ENCODE assay signal across 16 cellular contexts in the genomic region with DNA sequence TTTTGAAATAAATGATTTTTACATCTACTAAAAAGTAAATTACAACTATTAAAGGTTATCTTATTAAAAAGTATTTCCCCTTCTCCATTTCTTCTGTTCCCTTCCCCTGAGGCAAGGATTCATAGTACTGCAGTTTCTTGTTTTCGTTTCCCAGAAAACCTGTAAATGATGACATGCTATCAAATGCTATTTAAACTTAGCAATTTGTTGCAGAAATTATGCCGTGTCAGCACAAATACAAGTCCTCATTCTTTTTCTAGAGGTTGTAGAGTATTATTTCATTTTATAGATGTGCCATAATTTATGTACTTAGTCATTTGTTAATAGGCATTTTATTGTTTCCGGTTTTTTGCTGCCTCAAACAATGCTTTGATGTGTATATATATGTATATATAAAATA.
DNase-seq lines count a peak whose midpoint lies in the region; ATAC-seq, FAIRE-seq and TF ChIP-seq lines count a peak whose summit lies in the region.
"Had no signal": no experiment of that assay in that cellular context is flagged by ENCODE, and none has a peak within 500 bp of the region (broad histone marks: within the 10 kb centered on the region; RNA-seq: fewer than 3 reads in every experiment).

No MANE protein-coding gene starts in this region.

- in situ Hi-C loops in GM12878 (cut with MboI), result no loop called here

- no peak overlapping the region for H2AFZ ChIP-seq in DND-41 (ENCODE audit: low read depth, low read length)
- no peak overlapping the region for H2AFZ ChIP-seq in MM.1S (ENCODE audit: low read length)
- no peak overlapping the region for H2AFZ ChIP-seq in GM12878 (ENCODE audit: control insufficient read depth, low read depth, low read length)

- H3K9ac ChIP-seq in DND-41 (ENCODE audit: low read depth, low read length) (peak overlapping the region; percentile 36; the same call in 1 of the 2 replicates), MM.1S (ENCODE audit: low read length) (peak overlapping the region; percentile 14; the same call in 1 of the 2 replicates), GM12878 (ENCODE audit: control insufficient read depth, insufficient read depth, low read length) (no peak overlapping the region)

- TF ChIP-seq POLR2A in A549 (IDR thresholded peaks at IDR 0.05; ENCODE audit: low read length) (no peak), GM12878 (IDR thresholded peaks at IDR 0.05; ENCODE audit: low read depth, low read length) (no peak)

- POLR2A ChIA-PET in A549 (lab: Yijun Ruan, JAX), result no interaction called here
- POLR2A ChIA-PET in GM12878 (lab: Charles Lee), result no interaction called here

- CTCF ChIA-PET in A549 (lab: Yijun Ruan, JAX) (interaction anchor here (1.7 to 1.8 kb wide), 2 partner anchors 11 to 19 kb away, joined by 3 to 16 read pairs; no protein-coding TSS in a partner anchor), GM12878 (lab: Yijun Ruan, JAX) (interaction anchor here (0.8 to 1.7 kb wide), 4 partner anchors 11 to 357 kb away, joined by 3 to 30 read pairs (median 3); no protein-coding TSS in a partner anchor)

- H3K4me2 ChIP-seq in A549 (no peak overlapping the region), DND-41 (ENCODE audit: insufficient read depth, low read length) (peak overlapping the region; percentile 65; the same call in 1 of the 2 replicates), MM.1S (ENCODE audit: low read depth, low read length) (peak overlapping the region; percentile 73), GM12878 (ENCODE audit: control insufficient read depth, insufficient read depth) (peak overlapping the region; percentile 57)

- H3K27me3 ChIP-seq in DND-41 (ENCODE audit: insufficient read depth, low read length, poor library complexity) (no peaks in the 10 kb centered on the region), MM.1S (replicated peaks; ENCODE audit: insufficient read depth, low read length) (no peaks in the 10 kb centered on the region), GM12878 (replicated peaks in 1 of 2; ENCODE audit: control insufficient read depth in 2 of 2, insufficient read depth in 2 of 2, low read length in 1 of 2) (no peaks in the 10 kb centered on the region)

- H3K9me2 ChIP-seq in MM.1S (replicated peaks; ENCODE audit: insufficient read depth, low read length), result no peaks in the 10 kb centered on the region

- SMC1A ChIA-PET in GM12878 (lab: Charles Lee; ENCODE audit: uncharacterized antibody, unreplicated experiment), result interaction anchor here (0.6 to 6.5 kb wide), 5 partner anchors 12 to 1630 kb away, joined by 3 to 68 read pairs (median 6); no protein-coding TSS in a partner anchor

- no peak for TF ChIP-seq CTCF in A549 (IDR thresholded peaks at IDR 0.05)
- TF ChIP-seq CTCF in DND-41 (IDR thresholded peaks at IDR 0.05; ENCODE audit: borderline replicate concordance, extremely low read depth, low read length, poor library complexity, severe bottlenecking), result no peak
- TF ChIP-seq CTCF in MM.1S (IDR thresholded peaks at IDR 0.05; ENCODE audit: low read length), result no peak
- no peak for TF ChIP-seq CTCF in GM12878 (IDR thresholded peaks at IDR 0.05 in 2 of 3, conservative IDR thresholded peaks at IDR 0.05 in 1 of 3; ENCODE audit: control insufficient read depth in 2 of 3, extremely low read depth in 1 of 3, insufficient read depth in 1 of 3, low read depth in 3 of 3, low read length in 3 of 3)

- no peaks in the 10 kb centered on the region for H3K4me1 ChIP-seq in A549
- H3K4me1 ChIP-seq in DND-41 (ENCODE audit: insufficient read depth, low read length), result peaks cover 35% of the 10 kb centered on the region
- H3K4me1 ChIP-seq in MM.1S (ENCODE audit: low read length), result peaks cover 39% of the 10 kb centered on the region
- peaks cover 12% of the 10 kb centered on the region; the same call in 1 of the 2 replicates for H3K4me1 ChIP-seq in GM12878 (ENCODE audit: control insufficient read depth, insufficient read depth, low read length)

- H3K27ac ChIP-seq in A549 (no peak overlapping the region), DND-41 (ENCODE audit: low read length) (peak overlapping the region; percentile 79), MM.1S (ENCODE audit: low read length) (peak overlapping the region; percentile 76; the same call in 1 of the 2 replicates), GM12878 (ENCODE audit: control insufficient read depth, insufficient read depth) (peak overlapping the region; percentile 52)

- no peak for FAIRE-seq in A549 (lab: Jason Lieb, UNC)
- peak; percentile 7 for FAIRE-seq in GM12878 (lab: Jason Lieb, UNC)
- FAIRE-seq: RCC 7860 had no signal

- intact Hi-C loops in GM12878 (cut with micrococcal nuclease; ENCODE audit: unreplicated experiment), result loop anchor here (5.0 kb wide), 1 partner anchor 202 kb away; no protein-coding TSS in a partner anchor

- no peak overlapping the region for H3K4me3 ChIP-seq in A549
- H3K4me3 ChIP-seq in DND-41 (ENCODE audit: low read depth in 1 of 2, low read length in 2 of 2), result no peak overlapping the region
- H3K4me3 ChIP-seq in MM.1S (ENCODE audit: low read length), result 0 out of 2 replicates have a peak overlapping the region, but pooled peaks have one; percentile 12
- H3K4me3 ChIP-seq in GM12878, result no peak overlapping the region

- RAD21 ChIA-PET in GM12878 (lab: Charles Lee; ENCODE audit: unreplicated experiment), result interaction anchor here (1.2 to 1.6 kb wide), 3 partner anchors 8 to 25 kb away, joined by 4 to 8 read pairs (median 5); no protein-coding TSS in a partner anchor

- 6% methylated on average over 3 of the region's 3 CpGs for WGBS in A549 (ENCODE audit: missing lambda C conversion rate)
- 62% methylated on average over 3 of the region's 3 CpGs for WGBS in GM12878 (ENCODE audit: insufficient coverage, insufficient replicate concordance, low lambda C conversion rate, missing lambda C conversion rate)

- peaks cover 47% of the 10 kb centered on the region for H3K79me2 ChIP-seq in DND-41 (ENCODE audit: insufficient read depth, low read length)
- no peaks in the 10 kb centered on the region for H3K79me2 ChIP-seq in MM.1S (ENCODE audit: low read length)
- no peaks in the 10 kb centered on the region for H3K79me2 ChIP-seq in GM12878 (ENCODE audit: control insufficient read depth, insufficient read depth, low read length)

- no peak for ATAC-seq in A549
- no peak for ATAC-seq in DND-41 (ENCODE audit: insufficient read depth, low read depth)
- no peak for ATAC-seq in GM12878

- DNase-seq in A549 (ENCODE audit: low read depth in 1 of 2, low spot score in 1 of 2) (no peak), DND-41 (no peak), MM.1S (no peak), GM12878 (ENCODE audit: low read depth, low spot score) (no peak), NCI-H524 treated with DMSO at 0.1 percent for 48 hours (lab: John Stamatoyannopoulos, UW) (no peak), middle frontal gyrus (ENCODE audit: extremely low spot score, low spot score) (no peak)
- no peak for DNase-seq in activated effector memory CD4-positive, alpha-beta T cell treated with Interleukin-2 at 50 U/mL for 16 hours
- DNase-seq: CD8-positive, alpha-beta T cell; GOT3; HFFc6; NCI-H1092; NCI-H1694 treated with DMSO at 0.1 percent for 48 hours; NCI-H446; NCI-H774; SHP77 treated with DMSO at 0.1 percent for 48 hours had no signal

- H3K9me3 ChIP-seq in A549 (no peaks in the 10 kb centered on the region), DND-41 (ENCODE audit: insufficient read depth, low read length, severe bottlenecking) (no peaks in the 10 kb centered on the region), MM.1S (replicated peaks; ENCODE audit: insufficient read depth, low read length) (no peaks in the 10 kb centered on the region), GM12878 (replicated peaks; ENCODE audit: control insufficient read depth, insufficient read depth, low read length) (no peaks in the 10 kb centered on the region; the same call in 2 of the 3 replicates)

- TF ChIP-seq EP300 in A549 (IDR thresholded peaks at IDR 0.05), result no peak
- TF ChIP-seq EP300 in GM12878 (IDR thresholded peaks at IDR 0.05; ENCODE audit: borderline replicate concordance in 1 of 2, control insufficient read depth in 1 of 2, low read depth in 2 of 2, low read length in 2 of 2), result no peak

- peaks cover 13% of the 10 kb centered on the region for H3F3A ChIP-seq in MM.1S (ENCODE audit: insufficient read depth, low read length)

- H4K20me1 ChIP-seq in DND-41 (ENCODE audit: insufficient read depth, low read length), result 0 out of 2 replicates have a peak, but pooled peaks cover 2% of the 10 kb centered on the region
- no peaks in the 10 kb centered on the region for H4K20me1 ChIP-seq in MM.1S (ENCODE audit: insufficient read depth, low read length)
- no peaks in the 10 kb centered on the region for H4K20me1 ChIP-seq in GM12878 (ENCODE audit: control insufficient read depth, insufficient read depth)

- TF ChIP-seq RAD21 in A549 (conservative IDR thresholded peaks at IDR 0.05 in 1 of 2, IDR thresholded peaks at IDR 0.05 in 1 of 2) (no peak), GM12878 (IDR thresholded peaks at IDR 0.05; ENCODE audit: insufficient read depth, low read depth, low read length) (no peak)

- no peaks in the 10 kb centered on the region for H3K36me3 ChIP-seq in DND-41 (ENCODE audit: insufficient read depth, low read length)
- H3K36me3 ChIP-seq in MM.1S (replicated peaks; ENCODE audit: insufficient read depth, low read length), result no peaks in the 10 kb centered on the region
- no peaks in the 10 kb centered on the region for H3K36me3 ChIP-seq in GM12878 (ENCODE audit: control insufficient read depth in 2 of 2, insufficient read depth in 2 of 2, low read length in 1 of 2)

- TSS peak; percentile 86 for BruUV-seq in GM12878 (replicated peaks; lab: Mats Ljungman, UMichigan)

TF ChIP-seq in A549, 52 proteins besides CTCF, POLR2A, EP300 and RAD21 (continues in another document):
- TF ChIP-seq, protein P1, sequence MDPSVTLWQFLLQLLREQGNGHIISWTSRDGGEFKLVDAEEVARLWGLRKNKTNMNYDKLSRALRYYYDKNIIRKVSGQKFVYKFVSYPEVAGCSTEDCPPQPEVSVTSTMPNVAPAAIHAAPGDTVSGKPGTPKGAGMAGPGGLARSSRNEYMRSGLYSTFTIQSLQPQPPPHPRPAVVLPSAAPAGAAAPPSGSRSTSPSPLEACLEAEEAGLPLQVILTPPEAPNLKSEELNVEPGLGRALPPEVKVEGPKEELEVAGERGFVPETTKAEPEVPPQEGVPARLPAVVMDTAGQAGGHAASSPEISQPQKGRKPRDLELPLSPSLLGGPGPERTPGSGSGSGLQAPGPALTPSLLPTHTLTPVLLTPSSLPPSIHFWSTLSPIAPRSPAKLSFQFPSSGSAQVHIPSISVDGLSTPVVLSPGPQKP (IDR thresholded peaks at IDR 0.05; ENCODE audit: low read depth, low read length), result no peak

Comparison
In these comparisons a context has a peak if more than half of its experiments do, and no peak if none do; other contexts are left out.
1. H3K27ac ChIP-seq: peak in DND-41 (single experiment), MM.1S (single experiment) and GM12878 (single experiment); none in A549 (0 of 2).